1 cellular context compared by ENCODE assay signal in genomic region chr16:79278506-79278905, GRCh38.
TF ChIP-seq lines count a peak whose summit lies in the region.

No MANE protein-coding gene starts in this region.

TF ChIP-seq in GM12878, 131 proteins besides CTCF, POLR2A, EP300 and RAD21 (continued from another document):
- TF ChIP-seq ZBTB40 (IDR thresholded peaks at IDR 0.05; ENCODE audit: borderline replicate concordance): no peak
- TF ChIP-seq PBX3 (IDR thresholded peaks at IDR 0.05; ENCODE audit: insufficient replicate concordance, low read depth, low read length): no peak
